1 cellular context compared by ENCODE assay signal in the genomic region with DNA sequence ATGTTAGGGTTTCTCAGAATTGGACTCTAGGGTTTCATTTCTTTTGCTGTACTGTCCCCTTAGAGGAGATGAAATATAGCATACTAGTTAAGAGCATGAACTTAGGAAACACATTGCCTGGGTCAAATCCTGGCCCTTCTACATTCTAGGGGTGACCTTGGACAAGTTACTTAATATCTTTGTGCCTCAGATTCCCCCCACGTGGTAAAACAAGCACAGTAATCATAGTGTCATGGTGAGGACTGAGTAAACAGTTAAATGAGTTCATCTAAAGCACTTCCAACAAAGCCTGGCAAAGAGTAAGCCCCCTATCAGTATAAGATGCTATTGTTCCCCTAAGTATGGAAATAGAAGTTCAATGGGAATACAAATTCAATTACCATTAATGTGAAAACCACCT.
TF ChIP-seq lines count a peak whose summit lies in the region.

No MANE protein-coding gene starts in this region.

TF ChIP-seq in HepG2, 621 proteins besides CTCF, POLR2A, EP300 and RAD21 (continued from another document):
- TF ChIP-seq ARID5B (CRISPR knock-in tag; IDR thresholded peaks at IDR 0.05) (peak; percentile 22; the same call in 1 of the 2 replicates), FOXA3 (CRISPR knock-in tag; IDR thresholded peaks at IDR 0.05) (0 out of 2 replicates have a peak, but pooled peaks have one; percentile 18), FOXA1 (IDR thresholded peaks at IDR 0.05) (no peak), FOXA1 (CRISPR knock-in tag; IDR thresholded peaks at IDR 0.05) (0 out of 2 replicates have a peak, but pooled peaks have one; percentile 11), GATAD2A (CRISPR knock-in tag; IDR thresholded peaks at IDR 0.05) (peak; percentile 51; the same call in 1 of the 2 replicates), FOXK1 (CRISPR knock-in tag; IDR thresholded peaks at IDR 0.05; ENCODE audit: borderline replicate concordance, low read depth) (0 out of 2 replicates have a peak, but pooled peaks have one; percentile 17), SOX6 (IDR thresholded peaks at IDR 0.05) (no peak), SOX6 (CRISPR knock-in tag; IDR thresholded peaks at IDR 0.05) (peak; percentile 42; the same call in 1 of the 2 replicates), HMG20A (CRISPR knock-in tag; IDR thresholded peaks at IDR 0.05; ENCODE audit: borderline replicate concordance) (peak; percentile 22; the same call in 1 of the 2 replicates), RARA (CRISPR knock-in tag; IDR thresholded peaks at IDR 0.05) (peak; percentile 32; the same call in 1 of the 2 replicates), KMT2B (CRISPR knock-in tag; IDR thresholded peaks at IDR 0.05) (0 out of 2 replicates have a peak, but pooled peaks have one; percentile 34), ZNF644 (CRISPR knock-in tag; IDR thresholded peaks at IDR 0.05; ENCODE audit: low read depth) (0 out of 2 replicates have a peak, but pooled peaks have one; percentile 13), ZNF616 (CRISPR knock-in tag; IDR thresholded peaks at IDR 0.05; ENCODE audit: low read depth) (no peak)
- TF ChIP-seq, protein P1, sequence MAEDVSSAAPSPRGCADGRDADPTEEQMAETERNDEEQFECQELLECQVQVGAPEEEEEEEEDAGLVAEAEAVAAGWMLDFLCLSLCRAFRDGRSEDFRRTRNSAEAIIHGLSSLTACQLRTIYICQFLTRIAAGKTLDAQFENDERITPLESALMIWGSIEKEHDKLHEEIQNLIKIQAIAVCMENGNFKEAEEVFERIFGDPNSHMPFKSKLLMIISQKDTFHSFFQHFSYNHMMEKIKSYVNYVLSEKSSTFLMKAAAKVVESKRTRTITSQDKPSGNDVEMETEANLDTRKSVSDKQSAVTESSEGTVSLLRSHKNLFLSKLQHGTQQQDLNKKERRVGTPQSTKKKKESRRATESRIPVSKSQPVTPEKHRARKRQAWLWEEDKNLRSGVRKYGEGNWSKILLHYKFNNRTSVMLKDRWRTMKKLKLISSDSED (CRISPR knock-in tag; IDR thresholded peaks at IDR 0.05): no peak
- TF ChIP-seq, protein P2, sequence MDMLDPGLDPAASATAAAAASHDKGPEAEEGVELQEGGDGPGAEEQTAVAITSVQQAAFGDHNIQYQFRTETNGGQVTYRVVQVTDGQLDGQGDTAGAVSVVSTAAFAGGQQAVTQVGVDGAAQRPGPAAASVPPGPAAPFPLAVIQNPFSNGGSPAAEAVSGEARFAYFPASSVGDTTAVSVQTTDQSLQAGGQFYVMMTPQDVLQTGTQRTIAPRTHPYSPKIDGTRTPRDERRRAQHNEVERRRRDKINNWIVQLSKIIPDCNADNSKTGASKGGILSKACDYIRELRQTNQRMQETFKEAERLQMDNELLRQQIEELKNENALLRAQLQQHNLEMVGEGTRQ (IDR thresholded peaks at IDR 0.05; ENCODE audit: low read depth, low read length): peak; percentile 9; the same call in 1 of the 2 replicates
- TF ChIP-seq, protein P2 (CRISPR knock-in tag; IDR thresholded peaks at IDR 0.05; ENCODE audit: borderline replicate concordance): peak; percentile 25; the same call in 1 of the 2 replicates
